ENCODE assay signal across 21 cellular contexts in the genomic region with DNA sequence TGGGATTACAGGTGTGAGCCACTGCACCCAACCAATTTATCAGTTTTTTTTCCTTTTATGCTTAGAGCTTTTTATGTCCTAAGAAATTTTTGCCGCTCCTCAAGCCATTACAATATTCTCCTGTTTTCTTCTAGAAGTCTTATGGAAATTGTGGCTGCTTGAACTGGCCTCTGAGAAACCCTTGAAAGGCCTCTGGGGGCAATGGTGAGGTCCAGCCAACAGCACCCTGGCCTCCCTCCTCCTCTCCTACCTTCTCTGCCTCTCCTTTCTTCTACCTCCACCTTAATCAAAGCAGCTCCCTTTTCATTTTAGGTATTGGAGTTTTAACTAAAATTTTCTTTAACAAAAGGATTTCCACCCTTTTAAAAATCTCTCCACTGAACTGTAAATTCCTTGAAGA. TPM values are rescaled to one million over a fixed set of nuclear protein-coding genes. Genes with fewer than 3 reads are reported as not detected.
DNase-seq lines count a peak whose midpoint lies in the region; ATAC-seq, FAIRE-seq and TF ChIP-seq lines count a peak whose summit lies in the region.
"Had no signal": no experiment of that assay in that cellular context is flagged by ENCODE, and none has a peak within 500 bp of the region (broad histone marks: within the 10 kb centered on the region; RNA-seq: fewer than 3 reads in every experiment).

No MANE protein-coding gene starts in this region.

- H3K36me3 Mint-ChIP-seq in activated naive CD4-positive, alpha-beta T cell treated with anti-CD3 and anti-CD28 coated beads, Interleukin-2, amount 50 U/mL, for 24 hours: no peaks in the 10 kb centered on the region
- no peaks in the 10 kb centered on the region for H3K36me3 Mint-ChIP-seq in neural progenitor cell

- CTCF ChIA-PET in K562 (lab: Yijun Ruan, JAX; ENCODE audit: low intra/inter-chr PET ratio): no interaction called here

- TF ChIP-seq CTCF in K562 (IDR thresholded peaks at IDR 0.05 in 2 of 3, conservative IDR thresholded peaks at IDR 0.05 in 1 of 3; ENCODE audit: insufficient read depth in 2 of 3, low read depth in 1 of 3, low read length in 3 of 3) (no peak), neural progenitor cell (IDR thresholded peaks at IDR 0.05) (peak; percentile 20)

- H3K9me3 ChIP-seq in Karpas-422 (ENCODE audit: low read length) (no peaks in the 10 kb centered on the region), K562 (replicated peaks; ENCODE audit: control insufficient read depth, insufficient read depth, low read depth, low read length) (no peaks in the 10 kb centered on the region), neural progenitor cell (ENCODE audit: low read depth) (no peaks in the 10 kb centered on the region), GM23248 (ENCODE audit: low read depth) (no peaks in the 10 kb centered on the region)
- H3K9me3 ChIP-seq: MG63, SJCRH30 had no signal

- in situ Hi-C loops in K562 (cut with MboI): no loop called here
- in situ Hi-C loops in GM23248 (cut with MboI): no loop called here

- H3K27me3 Mint-ChIP-seq in activated naive CD4-positive, alpha-beta T cell treated with anti-CD3 and anti-CD28 coated beads, Interleukin-2, amount 50 U/mL, for 24 hours: no peaks in the 10 kb centered on the region
- H3K27me3 Mint-ChIP-seq in neural progenitor cell (ENCODE audit: insufficient read depth, low read depth): peaks cover 6% of the 10 kb centered on the region

- H3K27me3 ChIP-seq in Karpas-422 (ENCODE audit: low read length) (no peaks in the 10 kb centered on the region), K562 (ENCODE audit: control insufficient read depth in 2 of 2, insufficient read depth in 2 of 2, low read length in 2 of 2) (peaks cover 7 to 26% of the 10 kb centered on the region in 2 experiments), neural progenitor cell (no peaks in the 10 kb centered on the region), GM23248 (replicated peaks; ENCODE audit: insufficient read depth) (no peaks in the 10 kb centered on the region)
- H3K27me3 ChIP-seq: MG63, SJCRH30 had no signal

- H4K20me1 ChIP-seq in Karpas-422 (ENCODE audit: insufficient read depth, low read depth, low read length): no peaks in the 10 kb centered on the region
- no peaks in the 10 kb centered on the region for H4K20me1 ChIP-seq in K562 (replicated peaks; ENCODE audit: control insufficient read depth, insufficient read depth, low read length)
- H4K20me1 ChIP-seq in neural progenitor cell (ENCODE audit: low read depth): no peaks in the 10 kb centered on the region
- no peaks in the 10 kb centered on the region for H4K20me1 ChIP-seq in GM23248 (ENCODE audit: insufficient read depth)

- no peaks in the 10 kb centered on the region for H3K9me3 Mint-ChIP-seq in activated naive CD4-positive, alpha-beta T cell treated with anti-CD3 and anti-CD28 coated beads, Interleukin-2, amount 50 U/mL, for 24 hours
- no peaks in the 10 kb centered on the region for H3K9me3 Mint-ChIP-seq in neural progenitor cell

- H3K9me2 ChIP-seq in Karpas-422 (replicated peaks; ENCODE audit: insufficient read depth, low read length): no peaks in the 10 kb centered on the region
- no peaks in the 10 kb centered on the region for H3K9me2 ChIP-seq in GM23248 (ENCODE audit: insufficient read depth)

- peaks cover 75% of the 10 kb centered on the region for H3K4me1 Mint-ChIP-seq in activated naive CD4-positive, alpha-beta T cell treated with anti-CD3 and anti-CD28 coated beads, Interleukin-2, amount 50 U/mL, for 24 hours
- peaks cover 37% of the 10 kb centered on the region for H3K4me1 Mint-ChIP-seq in neural progenitor cell

- H3K4me3 ChIP-seq in Karpas-422 (ENCODE audit: low read length) (no peak overlapping the region), K562 (no peak overlapping the region), neural progenitor cell (no peak overlapping the region), GM23248 (no peak overlapping the region)
- H3K4me3 ChIP-seq: MG63, SJCRH30 had no signal

- H3K4me3 Mint-ChIP-seq in activated naive CD4-positive, alpha-beta T cell treated with anti-CD3 and anti-CD28 coated beads, Interleukin-2, amount 50 U/mL, for 24 hours: no peak overlapping the region
- no peak overlapping the region for H3K4me3 Mint-ChIP-seq in neural progenitor cell

- WGBS in K562 (ENCODE audit: insufficient coverage, low coverage, missing lambda C conversion rate): 0% methylated on average over 1 of the region's 1 CpG
- WGBS in GM23248 (ENCODE audit: low coverage in 1 of 2, low lambda C conversion rate in 2 of 2, missing lambda C conversion rate in 2 of 2), 2 experiments: 94 to 100% methylated on average over 1 of the region's 1 CpG

- intact Hi-C loops in K562 (cut with micrococcal nuclease): no loop called here

- H3K9ac ChIP-seq in Karpas-422 (ENCODE audit: low read length) (no peak overlapping the region), K562 (ENCODE audit: insufficient read depth in 1 of 2, low read depth in 2 of 2, low read length in 2 of 2) (no peak overlapping the region), neural progenitor cell (no peak overlapping the region), GM23248 (no peak overlapping the region)

- no peak for TF ChIP-seq RAD21 in K562 (CRISPR knock-in tag; conservative IDR thresholded peaks at IDR 0.05 in 1 of 2, IDR thresholded peaks at IDR 0.05 in 1 of 2)

- no peak overlapping the region for H3K27ac ChIP-seq in Karpas-422 (ENCODE audit: low read length)
- H3K27ac ChIP-seq in K562 (ENCODE audit: extremely low read depth, low read depth, low read length): no peak overlapping the region
- no peak overlapping the region for H3K27ac ChIP-seq in neural progenitor cell
- no peak overlapping the region for H3K27ac ChIP-seq in GM23248
- H3K27ac ChIP-seq: 22Rv1, C4-2B, SJCRH30 had no signal

- peak; percentile 63 for ATAC-seq in K562
- no peak for ATAC-seq in GM21737 (IDR thresholded peaks at IDR 0.05; ENCODE audit: unreplicated experiment)

- H3F3A ChIP-seq in neural progenitor cell (ENCODE audit: low read depth) (peaks cover 7% of the 10 kb centered on the region), GM23248 (ENCODE audit: insufficient read depth) (no peaks in the 10 kb centered on the region)

- H3K4me1 ChIP-seq in Karpas-422 (ENCODE audit: low read length) (peaks cover 64% of the 10 kb centered on the region), K562 (replicated peaks in 1 of 2; ENCODE audit: control insufficient read depth in 2 of 2, insufficient read depth in 2 of 2, low read length in 2 of 2) (no peaks in the 10 kb centered on the region; a peak in 1 of 5 replicates), neural progenitor cell (peaks cover 35% of the 10 kb centered on the region), GM23248 (ENCODE audit: insufficient read depth) (peaks cover 7% of the 10 kb centered on the region)

- POLR2A ChIA-PET in K562 (lab: Yijun Ruan, JAX): interaction anchor here (0.7 to 2.1 kb wide), 6 partner anchors 8 to 58 kb away, joined by 3 to 6 read pairs (median 3); no protein-coding TSS in a partner anchor

- TF ChIP-seq EP300 in K562 (IDR thresholded peaks at IDR 0.05; ENCODE audit: low read length): no peak

- no TSS peak for BruUV-seq in K562 (replicated peaks; lab: Mats Ljungman, UMichigan)

- H3K4me2 ChIP-seq in Karpas-422 (ENCODE audit: low read depth, low read length, poor library complexity, severe bottlenecking): peak overlapping the region; percentile 27
- H3K4me2 ChIP-seq in K562 (ENCODE audit: insufficient read depth, low read length): no peak overlapping the region
- H3K4me2 ChIP-seq in neural progenitor cell: no peak overlapping the region
- no peak overlapping the region for H3K4me2 ChIP-seq in GM23248 (ENCODE audit: unreplicated experiment)

- FAIRE-seq in K562 (lab: Jason Lieb, UNC): no peak
- FAIRE-seq: H54 had no signal

- H3K79me2 ChIP-seq in Karpas-422 (ENCODE audit: low read length): no peaks in the 10 kb centered on the region
- no peaks in the 10 kb centered on the region for H3K79me2 ChIP-seq in K562 (ENCODE audit: control insufficient read depth, insufficient read depth, low read length)
- no peaks in the 10 kb centered on the region for H3K79me2 ChIP-seq in neural progenitor cell (ENCODE audit: low read depth)
- H3K79me2 ChIP-seq in GM23248 (ENCODE audit: insufficient read depth): no peaks in the 10 kb centered on the region

- H3K27ac Mint-ChIP-seq in activated naive CD4-positive, alpha-beta T cell treated with anti-CD3 and anti-CD28 coated beads, Interleukin-2, amount 50 U/mL, for 24 hours: peak overlapping the region; percentile 15
- H3K27ac Mint-ChIP-seq in neural progenitor cell: no peak overlapping the region

- H3K36me3 ChIP-seq in Karpas-422 (ENCODE audit: insufficient read depth, low read length) (no peaks in the 10 kb centered on the region), K562 (ENCODE audit: control insufficient read depth, insufficient read depth, low read length) (no peaks in the 10 kb centered on the region), neural progenitor cell (no peaks in the 10 kb centered on the region), GM23248 (ENCODE audit: low read depth) (no peaks in the 10 kb centered on the region)
- H3K36me3 ChIP-seq: MG63, SJCRH30 had no signal

- no peak overlapping the region for H2AFZ ChIP-seq in Karpas-422 (ENCODE audit: low read length)
- H2AFZ ChIP-seq in K562 (ENCODE audit: low read depth, low read length): no peak overlapping the region
- H2AFZ ChIP-seq in neural progenitor cell (replicated peaks): no peak overlapping the region
- H2AFZ ChIP-seq in GM23248: no peak overlapping the region

- no peaks in the 10 kb centered on the region for H3K9me1 ChIP-seq in K562 (ENCODE audit: control insufficient read depth, insufficient read depth, low read length)

- DNase-seq in activated naive CD4-positive, alpha-beta T cell treated with anti-CD3 and anti-CD28 coated beads, Interleukin-2, amount 50 U/mL, for 16 hours: no peak
- no peak for DNase-seq in Karpas-422
- DNase-seq in K562 (ENCODE audit: extremely low read depth in 1 of 4, low spot score in 3 of 4): no peak
- no peak for DNase-seq in neural progenitor cell (ENCODE audit: low spot score)
- no peak for DNase-seq in GM23248
- DNase-seq in retina: no peak
- DNase-seq: ACHN, DMS53, EL, IMR-90, MG63, NCI-H1048, NCI-H1417 treated with DMSO at 0.1 percent for 48 hours, NCI-H187, NCI-H446 treated with DMSO at 0.1 percent for 48 hours, SJCRH30 had no signal

- TF ChIP-seq POLR2A in K562 (conservative IDR thresholded peaks at IDR 0.05): no peak

RNA-seq across cellular contexts. Expression of a gene that starts 24.5 kb away (rescaled TPM):
- 19.0 and 27.7 TPM in 2 replicates for total RNA-seq in Karpas-422 (2014; rRNA removed; shearing (Covaris generic); ENCODE audit: low replicate concordance)
- total RNA-seq in K562 (2011; cell fraction: chromatin; rRNA removed; ENCODE audit: low replicate concordance): 0.32 and 0.42 TPM in 2 replicates
- total RNA-seq in K562 (2011; cell fraction: nucleolus; rRNA removed): 0.13 and 0.17 TPM in 2 replicates
- total RNA-seq in K562 (2011; cell fraction: nucleoplasm; rRNA removed): not detected in 2 replicates
- total RNA-seq in K562 (2014; rRNA removed) (0.37 and 0.50 TPM in 2 replicates), K562 (2014; rRNA removed; fragmentation: Illumina TruSeq; extraction: Trizol) (0.26 and 0.36 TPM in 2 replicates), K562 (2015; rRNA removed; fragmentation: Illumina TruSeq; extraction: Trizol) (0.15 and 0.29 TPM in 2 replicates), K562 (2021) (0.38 and 0.55 TPM in 2 replicates), neural progenitor cell (ENCODE audit: low replicate concordance) (12.5 and 16.4 TPM in 2 replicates)
- polyA plus RNA-seq in K562 (2011; rRNA removed) (0.09 and 0.20 TPM in 2 replicates), K562 (2014; fragmentation: Illumina TruSeq; extraction: Trizol) (0.52 and 0.62 TPM in 2 replicates), K562 (2014; fragmentation: Nextera tagmentation; extraction: Ambion mirVana) (under 1 TPM; 0.07 to 0.21 TPM), K562 (2014; rRNA removed) (0.53 and 0.66 TPM in 2 replicates), GM23248 (2016; fragmentation: Nextera tagmentation; extraction: Ambion mirVana) (0.33 and 0.41 TPM in 2 replicates)
- 0.13 and 0.34 TPM in 2 replicates for polyA plus RNA-seq in K562 (2011; cell fraction: cytosol; rRNA removed)
- polyA plus RNA-seq in K562 (2011; cell fraction: nucleus; rRNA removed): 0.06 and 0.31 TPM in 2 replicates
- 0.40 and 1.7 TPM in 2 replicates for polyA plus RNA-seq in K562 (2012)
- polyA minus RNA-seq in K562 (2011; rRNA and poly(A)+ RNA removed): 0.32 TPM in 1 of 2 replicates, not detected in the other
- not detected in 2 replicates for polyA minus RNA-seq in K562 (2011; cell fraction: cytosol; rRNA and poly(A)+ RNA removed)
- polyA minus RNA-seq in K562 (2011; cell fraction: nucleus; rRNA and poly(A)+ RNA removed): 0.11 and 0.40 TPM in 2 replicates
- total RNA-seq in GM23248 (2014; rRNA removed; shearing (Covaris generic)): 0.11 and 0.89 TPM in 2 replicates

RNA-seq across cellular contexts. Expression of a gene that starts 39.6 kb away (rescaled TPM):
- total RNA-seq in Karpas-422 (2014; rRNA removed; shearing (Covaris generic); ENCODE audit: low replicate concordance): 11.8 and 17.3 TPM in 2 replicates
- total RNA-seq in K562 (2011; cell fraction: chromatin; rRNA removed; ENCODE audit: low replicate concordance): 7.7 and 12.7 TPM in 2 replicates
- total RNA-seq in K562 (2011; cell fraction: nucleolus; rRNA removed): 5.3 and 5.8 TPM in 2 replicates
- 10.9 and 15.1 TPM in 2 replicates for total RNA-seq in K562 (2011; cell fraction: nucleoplasm; rRNA removed)
- total RNA-seq in K562 (2014; rRNA removed): 5.4 and 6.2 TPM in 2 replicates
- total RNA-seq in K562 (2014; rRNA removed; fragmentation: Illumina TruSeq; extraction: Trizol): 8.6 and 8.7 TPM in 2 replicates
- 8.4 and 9.1 TPM in 2 replicates for total RNA-seq in K562 (2015; rRNA removed; fragmentation: Illumina TruSeq; extraction: Trizol)
- 5.4 and 5.7 TPM in 2 replicates for total RNA-seq in K562 (2021)
- 4.2 and 8.6 TPM in 2 replicates for polyA plus RNA-seq in K562 (2011; rRNA removed)
- 2.0 and 2.2 TPM in 2 replicates for polyA plus RNA-seq in K562 (2011; cell fraction: cytosol; rRNA removed)
- polyA plus RNA-seq in K562 (2011; cell fraction: nucleus; rRNA removed): 5.7 and 8.2 TPM in 2 replicates
- polyA plus RNA-seq in K562 (2012): 6.4 and 9.3 TPM in 2 replicates
- 6.2 and 7.2 TPM in 2 replicates for polyA plus RNA-seq in K562 (2014; fragmentation: Illumina TruSeq; extraction: Trizol)
- 10 to 100 TPM in 1 of 2 experiments, 1 to 10 TPM in 1; 4.3 to 11.1 TPM for polyA plus RNA-seq in K562 (2014; fragmentation: Nextera tagmentation; extraction: Ambion mirVana)
- polyA plus RNA-seq in K562 (2014; rRNA removed): 5.1 and 5.6 TPM in 2 replicates
- polyA minus RNA-seq in K562 (2011; rRNA and poly(A)+ RNA removed): 8.0 and 12.0 TPM in 2 replicates
- 1.3 and 3.3 TPM in 2 replicates for polyA minus RNA-seq in K562 (2011; cell fraction: cytosol; rRNA and poly(A)+ RNA removed)
- polyA minus RNA-seq in K562 (2011; cell fraction: nucleus; rRNA and poly(A)+ RNA removed): 4.3 and 5.2 TPM in 2 replicates
- total RNA-seq in neural progenitor cell (ENCODE audit: low replicate concordance): 3.6 and 6.2 TPM in 2 replicates
- total RNA-seq in GM23248 (2014; rRNA removed; shearing (Covaris generic)): 7.1 and 10.1 TPM in 2 replicates
- polyA plus RNA-seq in GM23248 (2016; fragmentation: Nextera tagmentation; extraction: Ambion mirVana): 7.9 and 9.7 TPM in 2 replicates

RNA-seq across cellular contexts. Expression of a gene that starts 55.7 kb away (rescaled TPM):
- total RNA-seq in Karpas-422 (2014; rRNA removed; shearing (Covaris generic); ENCODE audit: low replicate concordance): 20.5 and 25.5 TPM in 2 replicates
- total RNA-seq in K562 (2011; cell fraction: chromatin; rRNA removed; ENCODE audit: low replicate concordance): not detected in 2 replicates
- total RNA-seq in K562 (2011; cell fraction: nucleolus; rRNA removed): not detected in 2 replicates
- not detected in 2 replicates for total RNA-seq in K562 (2011; cell fraction: nucleoplasm; rRNA removed)
- total RNA-seq in K562 (2014; rRNA removed) (not detected in 2 replicates), K562 (2014; rRNA removed; fragmentation: Illumina TruSeq; extraction: Trizol) (not detected in 2 replicates), K562 (2015; rRNA removed; fragmentation: Illumina TruSeq; extraction: Trizol) (not detected in 2 replicates), K562 (2021) (not detected in 2 replicates), neural progenitor cell (ENCODE audit: low replicate concordance) (0.87 and 0.99 TPM in 2 replicates)
- polyA plus RNA-seq in K562 (2011; rRNA removed) (not detected in 2 replicates), K562 (2014; fragmentation: Illumina TruSeq; extraction: Trizol) (not detected in 2 replicates), K562 (2014; fragmentation: Nextera tagmentation; extraction: Ambion mirVana) (not detected), K562 (2014; rRNA removed) (not detected in 2 replicates), GM23248 (2016; fragmentation: Nextera tagmentation; extraction: Ambion mirVana) (not detected in 2 replicates)
- polyA plus RNA-seq in K562 (2011; cell fraction: cytosol; rRNA removed): not detected in 2 replicates
- not detected in 2 replicates for polyA plus RNA-seq in K562 (2011; cell fraction: nucleus; rRNA removed)
- polyA plus RNA-seq in K562 (2012): not detected in 2 replicates
- not detected in 2 replicates for polyA minus RNA-seq in K562 (2011; rRNA and poly(A)+ RNA removed)
- not detected in 2 replicates for polyA minus RNA-seq in K562 (2011; cell fraction: cytosol; rRNA and poly(A)+ RNA removed)
- polyA minus RNA-seq in K562 (2011; cell fraction: nucleus; rRNA and poly(A)+ RNA removed): not detected in 2 replicates
- not detected in 2 replicates for total RNA-seq in GM23248 (2014; rRNA removed; shearing (Covaris generic))
- total RNA-seq: IMR-90 had no signal
- polyA plus RNA-seq: IMR-90 had no signal

Comparison
In these comparisons a context has a peak if more than half of its experiments do, and no peak if none do; other contexts are left out.
1. RNA of a gene that starts 55.7 kb away (total RNA-seq): 20.5 to 25.5 TPM in Karpas-422; 0.87 to 0.99 TPM in neural progenitor cell, not detected in K562 and not detected in GM23248; every median in the first group is over 10 times any median in the second.